ENCODE assay signal across 8 cellular contexts in the genomic region with DNA sequence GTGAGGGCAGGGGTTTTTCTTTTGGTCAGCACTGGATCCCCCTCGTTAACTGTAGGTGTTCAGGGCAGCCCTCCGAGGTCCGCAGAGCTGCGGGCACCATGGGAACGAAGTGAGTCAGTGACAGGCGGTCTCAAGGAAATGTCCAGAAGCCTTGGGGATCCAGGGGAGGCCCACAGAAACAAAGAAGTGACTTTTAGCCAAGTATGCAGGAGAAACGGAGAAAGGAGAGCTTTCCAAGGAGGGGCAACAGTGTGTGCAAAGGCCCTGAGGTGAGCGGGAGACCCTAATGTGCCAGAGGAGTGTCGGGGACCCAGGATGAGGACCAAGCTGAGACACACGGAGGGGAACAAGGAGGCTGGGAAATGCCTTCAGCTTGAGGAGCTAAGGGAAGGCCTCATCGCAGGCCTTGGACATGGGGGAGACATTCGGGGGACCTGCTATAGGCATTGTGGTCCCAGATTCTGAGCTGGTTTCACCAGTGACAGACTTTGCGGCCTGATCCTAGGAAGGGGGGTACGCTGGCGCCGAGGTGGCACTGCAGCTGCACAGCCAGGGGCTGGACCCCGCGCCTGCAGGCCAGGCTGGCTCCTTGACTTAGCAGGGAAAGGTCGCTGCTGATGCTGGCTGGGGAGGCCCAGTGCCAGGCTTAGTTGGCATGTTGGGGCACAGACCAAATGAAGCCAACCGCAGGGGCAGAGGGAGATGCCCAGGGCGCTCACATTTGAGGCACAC. TPM values are rescaled to one million over a fixed set of nuclear protein-coding genes. Genes with fewer than 3 reads are reported as not detected.
DNase-seq lines count a peak whose midpoint lies in the region; ATAC-seq and TF ChIP-seq lines count a peak whose summit lies in the region.

No MANE protein-coding gene starts in this region.

- H3K4me2 ChIP-seq in SU-DHL-6 (ENCODE audit: low read depth, low read length, poor library complexity, severe bottlenecking): peak overlapping the region; percentile 76
- peak overlapping the region; percentile 99 for H3K4me2 ChIP-seq in hepatocyte

- intact Hi-C loops in sciatic nerve (cut with DNase I): loop anchor here (2.0 kb wide), 1 partner anchor 38 kb away; no protein-coding TSS in a partner anchor

- H3K27me3 ChIP-seq in SU-DHL-6 (ENCODE audit: low read length) (no peaks in the 10 kb centered on the region), hepatocyte (no peaks in the 10 kb centered on the region)

- H3K4me1 ChIP-seq in hepatocyte (ENCODE audit: insufficient read depth): peaks cover 10% of the 10 kb centered on the region

- no peak overlapping the region for H3K27ac ChIP-seq in SU-DHL-6 (ENCODE audit: low read depth, low read length)
- peak overlapping the region; percentile 94 for H3K27ac ChIP-seq in hepatocyte
- H3K27ac ChIP-seq in skin epidermis: peak overlapping the region in 19 of 21 experiments; percentile 67 to 91 (median 83)

- no peaks in the 10 kb centered on the region for H3F3A ChIP-seq in SU-DHL-6 (ENCODE audit: insufficient read depth)

- H3K4me3 ChIP-seq in SU-DHL-6 (ENCODE audit: insufficient read depth, low read length, poor library complexity, severe bottlenecking) (peak overlapping the region; percentile 55), hepatocyte (peak overlapping the region; percentile 50), skin epidermis (peak overlapping the region in 5 of 7 experiments; percentile 51 to 72 (median 69))

- TF ChIP-seq CTCF in GM20000 (IDR thresholded peaks at IDR 0.05; ENCODE audit: extremely low read depth, missing control alignments): no peak
- no peak for TF ChIP-seq CTCF in SU-DHL-6 (IDR thresholded peaks at IDR 0.05; ENCODE audit: insufficient read depth, low read length, poor library complexity, severe bottlenecking)
- TF ChIP-seq CTCF in hepatocyte (IDR thresholded peaks at IDR 0.05; ENCODE audit: poor library complexity): no peak

- H4K20me1 ChIP-seq in SU-DHL-6 (ENCODE audit: low read depth, low read length) (no peaks in the 10 kb centered on the region), hepatocyte (ENCODE audit: insufficient read depth, poor library complexity, severe bottlenecking) (peaks cover 12% of the 10 kb centered on the region)

- peak overlapping the region; percentile 66 for H3K9ac ChIP-seq in SU-DHL-6 (ENCODE audit: low read length)

- H2AFZ ChIP-seq in SU-DHL-6 (ENCODE audit: low read depth, low read length, severe bottlenecking) (peak overlapping the region; percentile 82), hepatocyte (no peak overlapping the region)

- no peak for ATAC-seq in sciatic nerve
- ATAC-seq in GM21619 (IDR thresholded peaks at IDR 0.05; ENCODE audit: unreplicated experiment): no peak

- H3K9me2 ChIP-seq in SU-DHL-6 (replicated peaks; ENCODE audit: insufficient read depth, low read length) (no peaks in the 10 kb centered on the region), hepatocyte (replicated peaks; ENCODE audit: insufficient read depth) (no peaks in the 10 kb centered on the region)

- H3K36me3 ChIP-seq in SU-DHL-6 (ENCODE audit: low read length) (no peaks in the 10 kb centered on the region), hepatocyte (replicated peaks; ENCODE audit: insufficient read depth, low read depth) (no peaks in the 10 kb centered on the region)

- no peaks in the 10 kb centered on the region for H3K79me2 ChIP-seq in SU-DHL-6 (ENCODE audit: insufficient read depth, low read length)
- peaks cover 1% of the 10 kb centered on the region for H3K79me2 ChIP-seq in hepatocyte

- DNase-seq in GM20000 (ENCODE audit: low spot score): peak; percentile 19
- DNase-seq in hepatocyte (ENCODE audit: low spot score): no peak
- no peak for DNase-seq in sciatic nerve (ENCODE audit: low spot score)
- DNase-seq in NCI-H526 (lab: John Stamatoyannopoulos, UW): no peak
- DNase-seq in iPS-NIHi11 (ENCODE audit: low spot score): no peak

- no peaks in the 10 kb centered on the region for H3K9me3 ChIP-seq in SU-DHL-6 (ENCODE audit: insufficient read depth, low read length)
- H3K9me3 ChIP-seq in hepatocyte (ENCODE audit: low read depth): no peaks in the 10 kb centered on the region

- 91% methylated on average over 20 of the region's 21 CpGs for WGBS in hepatocyte (ENCODE audit: low lambda C conversion rate, missing lambda C conversion rate)

RNA-seq across cellular contexts. Expression of a gene that starts 3.3 kb away (rescaled TPM):
- 0.72 TPM in 1 of 2 replicates, not detected in the other for total RNA-seq in hepatocyte
- 3.7 and 6.5 TPM in 2 replicates for polyA plus RNA-seq in hepatocyte
- 21.7 TPM for total RNA-seq in sciatic nerve

RNA-seq across cellular contexts. Expression of a gene that starts 9.6 kb away (rescaled TPM):
- total RNA-seq in hepatocyte (132 and 159 TPM in 2 replicates), sciatic nerve (71.7 TPM)
- polyA plus RNA-seq in hepatocyte: 233 and 243 TPM in 2 replicates

RNA-seq across cellular contexts. Expression of a gene that starts 23.7 kb away (rescaled TPM):
- total RNA-seq in hepatocyte (372 and 402 TPM in 2 replicates), sciatic nerve (365 TPM)
- 641 and 727 TPM in 2 replicates for polyA plus RNA-seq in hepatocyte

Comparison
In these comparisons a context has a peak if more than half of its experiments do, and no peak if none do; other contexts are left out.
1. RNA of a gene that starts 3.3 kb away (total RNA-seq): 21.7 TPM in sciatic nerve (single experiment); 0.72 TPM in hepatocyte; every median in the first group is over 10 times any median in the second.
2. Peak in every context shown above with its lines, with median percentiles within 50 percentile points of each other: H3K4me3 ChIP-seq.